ENCODE assay signal across 14 cellular contexts in the genomic region with DNA sequence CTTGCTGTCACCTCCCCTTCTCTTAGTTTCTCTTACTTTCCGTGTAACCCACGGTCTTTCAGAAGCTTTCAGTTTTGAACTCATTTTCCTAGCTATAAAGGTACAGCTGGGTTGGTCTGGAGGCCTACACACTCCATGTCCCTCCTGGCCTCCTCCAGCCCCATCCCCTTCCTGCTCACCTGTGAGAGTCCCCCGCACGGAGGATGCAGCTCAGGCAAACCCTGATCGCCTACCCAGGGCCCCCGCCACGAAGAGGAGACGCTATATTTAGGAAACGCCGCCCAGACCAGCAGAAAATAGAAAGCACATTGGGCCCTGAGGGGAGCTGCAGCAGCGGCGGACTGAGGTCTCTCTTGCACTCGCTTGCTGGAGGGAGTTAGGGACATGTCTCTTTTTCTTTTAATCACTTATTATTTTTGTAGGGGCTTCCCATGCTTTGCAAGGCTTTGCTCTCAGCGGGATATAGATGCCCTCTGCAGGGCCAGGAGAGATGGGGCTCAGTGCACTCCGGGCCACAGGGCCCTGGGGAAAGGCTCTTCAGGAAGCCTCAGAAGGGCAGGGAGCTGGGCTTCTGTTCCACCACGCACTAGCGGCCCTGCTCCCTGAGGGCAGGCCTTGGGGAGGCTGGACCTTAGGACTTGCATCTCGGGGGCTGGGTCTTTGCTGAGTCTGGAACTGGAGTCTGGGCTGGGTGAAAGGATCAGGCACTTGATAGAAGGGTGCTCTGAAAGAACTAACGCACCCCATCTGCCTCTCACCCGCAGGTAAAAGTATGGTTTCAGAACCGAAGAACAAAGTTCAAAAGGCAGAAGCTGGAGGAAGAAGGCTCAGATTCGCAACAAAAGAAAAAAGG. TPM values are rescaled to one million over a fixed set of nuclear protein-coding genes. Genes with fewer than 3 reads are reported as not detected.
DNase-seq lines count a peak whose midpoint lies in the region; FAIRE-seq and TF ChIP-seq lines count a peak whose summit lies in the region.
"Had no signal": no experiment of that assay in that cellular context is flagged by ENCODE, and none has a peak within 500 bp of the region (broad histone marks: within the 10 kb centered on the region; RNA-seq: fewer than 3 reads in every experiment).

No MANE protein-coding gene starts in this region.

- H3K36me3 ChIP-seq in H7 (replicated peaks; ENCODE audit: control insufficient read depth, insufficient read depth, low read length): no peaks in the 10 kb centered on the region
- no peaks in the 10 kb centered on the region for H3K36me3 ChIP-seq in astrocyte (ENCODE audit: insufficient read depth, low read length)
- peaks cover 0 to 35% of the 10 kb centered on the region in 2 experiments for H3K36me3 ChIP-seq in mesenchymal stem cell (ENCODE audit: control insufficient read depth in 1 of 2, insufficient read depth in 2 of 2, low read depth in 1 of 2, low read length in 2 of 2)
- H3K36me3 ChIP-seq in smooth muscle cell (ENCODE audit: low read depth): no peaks in the 10 kb centered on the region
- H3K36me3 ChIP-seq: cardiac muscle cell had no signal

- H3K4ac ChIP-seq in mesenchymal stem cell (ENCODE audit: low read depth in 1 of 2, low read length in 2 of 2): no peak overlapping the region

- H3K9me3 Mint-ChIP-seq in astrocyte (ENCODE audit: unreplicated experiment): peaks cover 13% of the 10 kb centered on the region

- H2AFZ ChIP-seq in astrocyte (ENCODE audit: low read depth, low read length) (no peak overlapping the region), mesenchymal stem cell (ENCODE audit: low read depth, low read length) (no peak overlapping the region), smooth muscle cell (ENCODE audit: low read depth) (no peak overlapping the region)

- peaks cover 99% of the 10 kb centered on the region for H3K27me3 ChIP-seq in H7 (ENCODE audit: control insufficient read depth, insufficient read depth, low read length)
- H3K27me3 ChIP-seq in astrocyte (ENCODE audit: insufficient read depth, low read length): peaks cover 86% of the 10 kb centered on the region
- peaks cover 0 to 95% of the 10 kb centered on the region in 2 experiments for H3K27me3 ChIP-seq in mesenchymal stem cell (ENCODE audit: control insufficient read depth in 1 of 2, insufficient read depth in 1 of 2, low read length in 2 of 2)
- H3K27me3 ChIP-seq in smooth muscle cell (ENCODE audit: low read depth): peaks cover 100% of the 10 kb centered on the region

- H3K9me3 ChIP-seq in astrocyte (ENCODE audit: insufficient read depth, low read depth, low read length) (no peaks in the 10 kb centered on the region), mesenchymal stem cell (ENCODE audit: control insufficient read depth, low read length) (no peaks in the 10 kb centered on the region), smooth muscle cell (replicated peaks; ENCODE audit: low read depth) (no peaks in the 10 kb centered on the region)

- no peaks in the 10 kb centered on the region for H3K36me3 Mint-ChIP-seq in astrocyte (ENCODE audit: low read depth, unreplicated experiment)

- TF ChIP-seq CTCF in astrocyte (IDR thresholded peaks at IDR 0.05; ENCODE audit: insufficient read depth, low read depth, low read length) (no peak), smooth muscle cell (IDR thresholded peaks at IDR 0.05; ENCODE audit: borderline replicate concordance, insufficient read depth, poor library complexity, severe bottlenecking) (no peak)

- H3K23ac ChIP-seq in mesenchymal stem cell (ENCODE audit: low read length in 2 of 2): no peak overlapping the region

- no peak overlapping the region for H2BK12ac ChIP-seq in mesenchymal stem cell (ENCODE audit: low read length in 2 of 2)

- peak overlapping the region; percentile 62 for H3K27ac Mint-ChIP-seq in astrocyte (ENCODE audit: unreplicated experiment)

- H2BK120ac ChIP-seq in mesenchymal stem cell (ENCODE audit: low read depth, low read length): no peak overlapping the region

- peak overlapping the region; percentile 84 for H3K4me2 ChIP-seq in astrocyte (ENCODE audit: low read length)
- no peak overlapping the region for H3K4me2 ChIP-seq in mesenchymal stem cell (ENCODE audit: low read length, poor library complexity, severe bottlenecking)
- H3K4me2 ChIP-seq in smooth muscle cell: no peak overlapping the region

- H3K79me2 ChIP-seq in astrocyte (ENCODE audit: insufficient read depth, low read length) (peaks cover 48% of the 10 kb centered on the region), smooth muscle cell (ENCODE audit: low read depth) (no peaks in the 10 kb centered on the region)

- H3K4me1 Mint-ChIP-seq in astrocyte (ENCODE audit: low read depth, unreplicated experiment): peaks cover 3% of the 10 kb centered on the region

- H2BK5ac ChIP-seq in mesenchymal stem cell (ENCODE audit: low read depth, low read length, poor library complexity, severe bottlenecking): no peak overlapping the region

- no peak overlapping the region for H3K14ac ChIP-seq in mesenchymal stem cell (ENCODE audit: low read length in 2 of 2)

- peak overlapping the region; percentile 22 for H3K4me3 Mint-ChIP-seq in astrocyte (ENCODE audit: unreplicated experiment)

- H3F3A ChIP-seq in smooth muscle cell (ENCODE audit: low read depth): no peaks in the 10 kb centered on the region

- no peak overlapping the region for H4K8ac ChIP-seq in mesenchymal stem cell (ENCODE audit: low read length)

- H3K27ac ChIP-seq in astrocyte (ENCODE audit: low read depth, low read length) (no peak overlapping the region), mesenchymal stem cell (ENCODE audit: low read length, poor library complexity, severe bottlenecking) (no peak overlapping the region), temporal lobe (ENCODE audit: low read depth, low read length) (peak overlapping the region; percentile 36), smooth muscle cell (ENCODE audit: low read depth) (no peak overlapping the region)
- H3K27ac ChIP-seq: cardiac muscle cell had no signal

- H3K79me1 ChIP-seq in mesenchymal stem cell (replicated peaks; ENCODE audit: low read length, poor library complexity, severe bottlenecking): no peaks in the 10 kb centered on the region

- no peak for FAIRE-seq in astrocyte (lab: Jason Lieb, UNC)
- FAIRE-seq: GM19239 had no signal

- H4K91ac ChIP-seq in mesenchymal stem cell (ENCODE audit: low read length): no peak overlapping the region

- H3K27me3 Mint-ChIP-seq in astrocyte (ENCODE audit: low read depth, unreplicated experiment): peaks cover 82% of the 10 kb centered on the region

- WGBS in mesenchymal stem cell: 5% methylated on average over 21 of the region's 22 CpGs
- 5% methylated on average over 22 of the region's 22 CpGs for WGBS in smooth muscle cell (ENCODE audit: low lambda C conversion rate)

- no peak overlapping the region for H2AK5ac ChIP-seq in mesenchymal stem cell (ENCODE audit: low read length, severe bottlenecking)

- DNase-seq in H7 (peak; percentile 68), astrocyte (ENCODE audit: low read depth) (no peak), mesenchymal stem cell (no peak), smooth muscle cell (lab: John Stamatoyannopoulos, UW; ENCODE audit: unreplicated experiment) (no peak), C1 segment of cervical spinal cord (lab: John Stamatoyannopoulos, UW) (no peak), CD1c-positive myeloid dendritic cell (ENCODE audit: extremely low spot score) (no peak)
- DNase-seq: Calu3, GOT3, NCI-H2227 treated with DMSO at 0.1 percent for 48 hours, OCI-M1 had no signal

- H4K20me1 ChIP-seq in astrocyte (ENCODE audit: insufficient read depth, low read length) (peaks cover 11% of the 10 kb centered on the region), smooth muscle cell (ENCODE audit: low read depth) (no peaks in the 10 kb centered on the region)

- H2BK15ac ChIP-seq in mesenchymal stem cell (ENCODE audit: low read depth, poor library complexity, severe bottlenecking): no peak overlapping the region

- H3K4me1 ChIP-seq in astrocyte (ENCODE audit: insufficient read depth, low read length) (peaks cover 3% of the 10 kb centered on the region), mesenchymal stem cell (ENCODE audit: control insufficient read depth, insufficient read depth, low read depth, low read length) (peaks cover 27% of the 10 kb centered on the region), smooth muscle cell (ENCODE audit: low read depth) (peaks cover 43% of the 10 kb centered on the region)

- H3K4me3 ChIP-seq in H7 (ENCODE audit: insufficient read depth, low read depth, low read length): no peak overlapping the region
- H3K4me3 ChIP-seq in astrocyte (ENCODE audit: insufficient read depth, low read depth, low read length): peak overlapping the region; percentile 5
- H3K4me3 ChIP-seq in mesenchymal stem cell (ENCODE audit: insufficient read depth in 1 of 2, low read depth in 1 of 2, low read length in 2 of 2): peak overlapping the region in 1 of 2 experiments; percentile 95
- no peak overlapping the region for H3K4me3 ChIP-seq in smooth muscle cell
- H3K4me3 ChIP-seq: cardiac muscle cell had no signal

- H3K9ac ChIP-seq in astrocyte (ENCODE audit: low read length) (peak overlapping the region; percentile 70), mesenchymal stem cell (ENCODE audit: low read length) (peak overlapping the region; percentile 100), smooth muscle cell (ENCODE audit: low read depth) (no peak overlapping the region)

- no peak overlapping the region for H3K18ac ChIP-seq in mesenchymal stem cell (ENCODE audit: low read depth in 1 of 2, low read length in 2 of 2)

RNA-seq across cellular contexts. Expression of a gene that starts 5.0 kb away (rescaled TPM):
- not detected in 2 replicates for total RNA-seq in H7 (2014; rRNA removed; shearing (Covaris generic))
- not detected in 2 replicates for total RNA-seq in astrocyte
- not detected for polyA plus RNA-seq in mesenchymal stem cell (2013, experiment 1 of 2)
- not detected for polyA plus RNA-seq in mesenchymal stem cell (2013, experiment 2 of 2)
- 3.7 TPM for total RNA-seq in temporal lobe
- total RNA-seq in smooth muscle cell: 0.27 TPM in 1 of 2 replicates, not detected in the other
- not detected in 2 replicates for polyA plus RNA-seq in smooth muscle cell
- total RNA-seq: Calu3, cardiac muscle cell, esophagus mucosa had no signal
- polyA plus RNA-seq: cardiac muscle cell had no signal
